1 cellular context compared by ENCODE assay signal in genomic region chr1:193185206-193185605, GRCh38.
TF ChIP-seq lines count a peak whose summit lies in the region.

No MANE protein-coding gene starts in this region.

TF ChIP-seq in SK-N-SH, 30 proteins besides CTCF, POLR2A, EP300 and RAD21 (continued from another document):
- TF ChIP-seq ZBTB33 (IDR thresholded peaks at IDR 0.05; ENCODE audit: borderline replicate concordance, low read depth) (no peak), REST (IDR thresholded peaks at IDR 0.05; ENCODE audit: low read depth, low read length) (no peak)
TF ChIP-seq in SK-N-SH: peak in this region for 0.
